In genomic region chr9:130857864-130858730, GRCh38 we compare ENCODE assay signal across 9 cellular contexts. TPM values are rescaled to one million over a fixed set of nuclear protein-coding genes. Genes with fewer than 3 reads are reported as not detected.
A peak's percentile ranks its signal among the peaks of the same experiment; 100 is the strongest.
DNase-seq lines count a peak whose midpoint lies in the region; ATAC-seq and TF ChIP-seq lines count a peak whose summit lies in the region.
"Had no signal": no experiment of that assay in that cellular context is flagged by ENCODE, and none has a peak within 500 bp of the region (broad histone marks: within the 10 kb centered on the region; RNA-seq: fewer than 3 reads in every experiment).

No MANE protein-coding gene starts in this region.

- H3K27ac ChIP-seq in H9 (ENCODE audit: insufficient read length, low read depth, low read length): no peak overlapping the region
- H3K27ac ChIP-seq in skeletal muscle tissue (ENCODE audit: low read depth, low read length): peak overlapping the region; percentile 71

- H2BK120ac ChIP-seq in H9 (ENCODE audit: low read depth, low read length, poor library complexity, severe bottlenecking): no peak overlapping the region

- H3K18ac ChIP-seq in H9 (ENCODE audit: insufficient read length, low read depth, low read length): no peak overlapping the region

- no peak overlapping the region for H3T11ph ChIP-seq in H9 (ENCODE audit: low read length)

- H2AFZ ChIP-seq in H9 (ENCODE audit: low read length): no peak overlapping the region

- H3K9me3 Mint-ChIP-seq in H9: no peaks in the 10 kb centered on the region
- H3K9me3 Mint-ChIP-seq: activated naive CD8-positive, alpha-beta T cell treated with anti-CD3 and anti-CD28 coated beads, Interleukin-2, amount 10 ng/mL, durations not matched to agents 7 days and 5 days had no signal

- H4K20me1 ChIP-seq in H9 (ENCODE audit: control insufficient read depth, insufficient read depth, insufficient read length): no peaks in the 10 kb centered on the region

- H3K4me3 Mint-ChIP-seq in H9: no peak overlapping the region
- H3K4me3 Mint-ChIP-seq: activated naive CD8-positive, alpha-beta T cell treated with anti-CD3 and anti-CD28 coated beads, Interleukin-2, amount 10 ng/mL, durations not matched to agents 7 days and 5 days had no signal

- H3K27me3 ChIP-seq in H9 (ENCODE audit: insufficient read depth, low read length): no peaks in the 10 kb centered on the region
- H3K27me3 ChIP-seq in skeletal muscle tissue (ENCODE audit: control insufficient read depth in 3 of 3, insufficient read depth in 3 of 3, low read length in 3 of 3): no peaks in the 10 kb centered on the region

- H3K27me3 Mint-ChIP-seq in H9 (ENCODE audit: low read depth): no peaks in the 10 kb centered on the region
- H3K27me3 Mint-ChIP-seq: activated naive CD8-positive, alpha-beta T cell treated with anti-CD3 and anti-CD28 coated beads, Interleukin-2, amount 10 ng/mL, durations not matched to agents 7 days and 5 days had no signal

- no peak overlapping the region for H2AK5ac ChIP-seq in H9 (ENCODE audit: insufficient read length, low read length)

- no peak overlapping the region for H3K4me2 ChIP-seq in H9 (ENCODE audit: insufficient read depth, insufficient read length, low read length)

- DNase-seq in H9 (no peak), astrocyte of the hippocampus (ENCODE audit: low read depth, low spot score) (peak; percentile 95), left ventricle myocardium superior (peak; percentile 71), SHP77 treated with DMSO at 0.1 percent for 48 hours (lab: John Stamatoyannopoulos, UW) (no peak)
- no peak for DNase-seq in NK-92 treated with Interleukin-12 subunit alpha and Interleukin-12 subunit beta, amount 100 ng/mL, for 24 hours (lab: John Stamatoyannopoulos, UW)
- DNase-seq in activated CD8-positive, alpha-beta memory T cell treated with anti-CD3 and anti-CD28 coated beads, Interleukin-2, amount 50 U/mL, for 4 hours: no peak
- DNase-seq: activated naive CD8-positive, alpha-beta T cell treated with anti-CD3 and anti-CD28 coated beads, Interleukin-2, amount 10 ng/mL, durations not matched to agents 7 days and 5 days had no signal

- peaks cover 2% of the 10 kb centered on the region for H3K79me2 ChIP-seq in H9 (ENCODE audit: insufficient read depth, low read length)

- H4K8ac ChIP-seq in H9 (replicated peaks; ENCODE audit: insufficient read length, low read depth, low read length): no peak overlapping the region

- no peak overlapping the region for H2BK20ac ChIP-seq in H9 (ENCODE audit: low read depth, low read length, poor library complexity, severe bottlenecking)

- no peak overlapping the region for H3K56ac ChIP-seq in H9 (ENCODE audit: insufficient read length, low read depth, low read length)

- no peak overlapping the region for H4K91ac ChIP-seq in H9 (ENCODE audit: insufficient read length, low read depth, low read length)

- H4K5ac ChIP-seq in H9 (ENCODE audit: insufficient read length, low read depth, low read length): no peak overlapping the region

- H3K4ac ChIP-seq in H9 (ENCODE audit: low read depth, low read length): no peak overlapping the region

- H3K23ac ChIP-seq in H9 (ENCODE audit: insufficient read length, low read depth, low read length): no peak overlapping the region

- H3K27ac Mint-ChIP-seq in H9: peak overlapping the region in 2 of 3 experiments; percentile 81 to 88; a peak in 4 of 7 replicates
- H3K27ac Mint-ChIP-seq: activated naive CD8-positive, alpha-beta T cell treated with anti-CD3 and anti-CD28 coated beads, Interleukin-2, amount 10 ng/mL, durations not matched to agents 7 days and 5 days had no signal

- no peak overlapping the region for H2BK12ac ChIP-seq in H9 (ENCODE audit: insufficient read length, low read depth, low read length)

- peaks cover 6 to 20% of the 10 kb centered on the region in 2 experiments; a peak in 3 of 4 replicates for H3K4me1 Mint-ChIP-seq in H9
- H3K4me1 Mint-ChIP-seq: activated naive CD8-positive, alpha-beta T cell treated with anti-CD3 and anti-CD28 coated beads, Interleukin-2, amount 10 ng/mL, durations not matched to agents 7 days and 5 days had no signal

- H3K9me3 ChIP-seq in H9 (ENCODE audit: control insufficient read depth, low read depth, low read length) (no peaks in the 10 kb centered on the region), skeletal muscle tissue (ENCODE audit: control insufficient read depth in 3 of 3, low read length in 3 of 3) (no peaks in the 10 kb centered on the region)

- TF ChIP-seq CTCF in H9 (conservative IDR thresholded peaks at IDR 0.05): no peak

- no peaks in the 10 kb centered on the region for H3K79me1 ChIP-seq in H9 (ENCODE audit: insufficient read depth, low read depth, low read length, poor library complexity, severe bottlenecking)

- no peaks in the 10 kb centered on the region for H3K23me2 ChIP-seq in H9 (ENCODE audit: insufficient read length, low read depth, low read length, poor library complexity, severe bottlenecking)

- no CpG with 5 or more reads among the region's 21 CpGs for WGBS in H9 (ENCODE audit: extremely low coverage, insufficient read length, low lambda C conversion rate)

- peaks cover 13 to 53% (median 52%) of the 10 kb centered on the region in 3 experiments; a peak in 6 of 7 replicates for H3K36me3 Mint-ChIP-seq in H9 (ENCODE audit: insufficient read depth in 1 of 3, low read depth in 3 of 3)
- H3K36me3 Mint-ChIP-seq: activated naive CD8-positive, alpha-beta T cell treated with anti-CD3 and anti-CD28 coated beads, Interleukin-2, amount 10 ng/mL, durations not matched to agents 7 days and 5 days had no signal

- H3K4me3 ChIP-seq in skeletal muscle tissue (ENCODE audit: low read length in 3 of 3): no peak overlapping the region

- no peak overlapping the region for H2BK15ac ChIP-seq in H9 (ENCODE audit: low read depth, low read length)

- intact Hi-C loops in left ventricle myocardium superior (cut with micrococcal nuclease): loop anchor here (1.0 kb wide), 1 partner anchor 34 kb away; no protein-coding TSS in a partner anchor

- H3K4me1 ChIP-seq in H9 (ENCODE audit: insufficient read depth, low read length) (0 out of 2 replicates have a peak, but pooled peaks cover 2% of the 10 kb centered on the region), skeletal muscle tissue (ENCODE audit: control insufficient read depth in 3 of 3, insufficient read depth in 3 of 3, low read length in 3 of 3) (peaks cover 31 to 36% (median 33%) of the 10 kb centered on the region in 3 donors)

- peaks cover 17 to 29% (median 23%) of the 10 kb centered on the region in 3 donors for H3K36me3 ChIP-seq in skeletal muscle tissue (ENCODE audit: control insufficient read depth in 3 of 3, insufficient read depth in 3 of 3, low read length in 3 of 3)

- H2BK5ac ChIP-seq in H9 (ENCODE audit: insufficient read length, low read length): no peak overlapping the region

- ATAC-seq in left ventricle myocardium superior (peak; percentile 48), GM21619 (IDR thresholded peaks at IDR 0.05; ENCODE audit: unreplicated experiment) (no peak)

- H3K9ac ChIP-seq in H9 (ENCODE audit: extremely low read depth, insufficient read length, low read length) (no peak overlapping the region), skeletal muscle tissue (ENCODE audit: low read depth in 1 of 3, low read length in 3 of 3) (peak overlapping the region in 1 of 3 donors; percentile 42)

- no peak overlapping the region for H3K14ac ChIP-seq in H9 (ENCODE audit: insufficient read depth, low read length)

RNA-seq across cellular contexts. Expression of gene ABL1, which starts 23.0 kb away (rescaled TPM):
- total RNA-seq in H9 (2021): 79.4 and 83.6 TPM in 2 replicates
- 33.3 TPM for total RNA-seq in left ventricle myocardium superior
- 27.7 TPM for total RNA-seq in skeletal muscle tissue

RNA-seq across cellular contexts. Expression of gene QRFP, which starts 38.5 kb away (rescaled TPM):
- total RNA-seq in H9 (2021) (not detected in 2 replicates), left ventricle myocardium superior (not detected), skeletal muscle tissue (not detected)
- total RNA-seq: activated naive CD8-positive, alpha-beta T cell treated with anti-CD3 and anti-CD28 coated beads, Interleukin-2, amount 10 ng/mL, durations not matched to agents 7 days and 5 days had no signal

Comparison
In these comparisons a context has a peak if more than half of its experiments do, and no peak if none do; other contexts are left out.
1. DNase-seq: peak in astrocyte of the hippocampus (single experiment) and left ventricle myocardium superior (single experiment); none in H9 (single experiment), NK-92 treated with Interleukin-12 subunit alpha and Interleukin-12 subunit beta, amount 100 ng/mL, for 24 hours (single experiment), SHP77 treated with DMSO at 0.1 percent for 48 hours (single experiment) and activated CD8-positive, alpha-beta memory T cell treated with anti-CD3 and anti-CD28 coated beads, Interleukin-2, amount 50 U/mL, for 4 hours (single experiment).